27 cellular contexts compared by ENCODE assay signal in the genomic region with DNA sequence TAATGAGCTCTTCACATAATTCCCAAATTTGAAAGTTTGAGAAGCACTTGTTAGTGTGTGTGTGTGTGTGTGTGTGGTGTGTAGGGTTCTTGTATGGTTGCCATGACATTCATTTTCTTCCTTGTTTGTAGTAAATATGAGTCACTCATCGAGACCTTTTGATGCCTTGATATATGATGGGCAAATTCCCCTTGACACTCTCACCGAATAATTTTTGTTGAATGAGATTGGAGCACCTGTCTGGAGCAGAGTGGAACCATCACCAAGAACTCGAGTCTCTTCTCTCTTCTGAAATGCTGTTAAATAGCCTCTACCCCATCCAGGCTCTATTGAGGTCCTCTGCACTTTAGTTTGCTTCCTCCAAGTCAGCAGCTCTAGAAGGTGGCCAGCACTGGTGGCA.
"Had no signal": no experiment of that assay in that cellular context is flagged by ENCODE, and none has a peak within 500 bp of the region (broad histone marks: within the 10 kb centered on the region; RNA-seq: fewer than 3 reads in every experiment).

No MANE protein-coding gene starts in this region.

- H3K9me3 Mint-ChIP-seq: activated B cell treated with CpG ODN at 0.5 μM for 24 hours; activated CD4-positive, alpha-beta memory T cell treated with anti-CD3 and anti-CD28 coated beads, Interleukin-2, amount 10 ng/mL, durations not matched to agents 7 days and 5 days; activated CD4-positive, alpha-beta T cell treated with anti-CD3 and anti-CD28 coated beads, Interleukin-2, amount 10 ng/mL, durations not matched to agents 24 days and 14 days; activated naive CD8-positive, alpha-beta T cell treated with anti-CD3 and anti-CD28 coated beads, Interleukin-2, amount 10 ng/mL, durations not matched to agents 7 days and 5 days; activated T-cell treated with anti-CD3 and anti-CD28 coated beads, Interleukin-2, amount 50 U/mL, for 4 hours; central memory CD8-positive, alpha-beta T cell; dendritic cell treated with granulocyte-macrophage colony-stimulating factor and Interleukin-4, amounts not matched to agents 40 ng/mL and 50 ng/mL, for 4 days; T-helper 2 cell treated with Interferon-gamma antibody and Interleukin-4, amounts not matched to agents 5 μg/mL and 100 μg/mL, for 36 hours had no signal

- H3K36me3 Mint-ChIP-seq: activated naive CD8-positive, alpha-beta T cell treated with anti-CD3 and anti-CD28 coated beads, Interleukin-2, amount 10 ng/mL, durations not matched to agents 7 days and 5 days had no signal

- DNase-seq: activated B cell treated with CpG ODN at 0.5 μM for 24 hours; activated CD4-positive, alpha-beta memory T cell treated with anti-CD3 and anti-CD28 coated beads, Interleukin-2, amount 10 ng/mL, durations not matched to agents 7 days and 5 days; activated CD4-positive, alpha-beta T cell treated with anti-CD3 and anti-CD28 coated beads, Interleukin-2, amount 10 ng/mL, durations not matched to agents 24 days and 14 days; activated CD8-positive, alpha-beta memory T cell treated with anti-CD3 and anti-CD28 coated beads, Interleukin-2, amount 10 ng/mL, durations not matched to agents 7 days and 5 days; activated CD8-positive, alpha-beta memory T cell treated with anti-CD3 and anti-CD28 coated beads, Interleukin-2, amount 50 U/mL, for 4 hours; activated gamma-delta T cell; activated naive CD4-positive, alpha-beta T cell; activated naive CD4-positive, alpha-beta T cell treated with anti-CD3 and anti-CD28 coated beads, Interleukin-2, amount 50 U/mL, for 16 hours; activated naive CD8-positive, alpha-beta T cell treated with anti-CD3 and anti-CD28 coated beads, Interleukin-2, amount 10 ng/mL, durations not matched to agents 7 days and 5 days; activated T-cell treated with anti-CD3 and anti-CD28 coated beads, Interleukin-2, amount 50 U/mL, for 4 hours; amniotic stem cell; anterior cingulate cortex; brain microvascular endothelial cell; dorsolateral prefrontal cortex; effector memory CD4-positive, alpha-beta T cell; endodermal cell; erythroblast; foreskin keratinocyte; heart right ventricle; T-helper 1 cell; T-helper 17 cell; T1000; WERI-Rb-1 had no signal

- H3K27ac Mint-ChIP-seq: activated B cell treated with CpG ODN at 0.5 μM for 24 hours; activated CD4-positive, alpha-beta memory T cell treated with anti-CD3 and anti-CD28 coated beads, Interleukin-2, amount 10 ng/mL, durations not matched to agents 7 days and 5 days; activated CD4-positive, alpha-beta T cell treated with anti-CD3 and anti-CD28 coated beads, Interleukin-2, amount 10 ng/mL, durations not matched to agents 24 days and 14 days; activated CD8-positive, alpha-beta memory T cell treated with anti-CD3 and anti-CD28 coated beads, Interleukin-2, amount 10 ng/mL, durations not matched to agents 7 days and 5 days; activated naive CD8-positive, alpha-beta T cell treated with anti-CD3 and anti-CD28 coated beads, Interleukin-2, amount 10 ng/mL, durations not matched to agents 7 days and 5 days; dendritic cell treated with granulocyte-macrophage colony-stimulating factor and Interleukin-4, amounts not matched to agents 40 ng/mL and 50 ng/mL, for 4 days; endodermal cell; T-helper 2 cell treated with Interferon-gamma antibody and Interleukin-4, amounts not matched to agents 5 μg/mL and 100 μg/mL, for 36 hours had no signal

- ATAC-seq: activated CD8-positive, alpha-beta memory T cell treated with anti-CD3 and anti-CD28 coated beads, Interleukin-2, amount 10 ng/mL, durations not matched to agents 7 days and 5 days; foreskin keratinocyte; gastroesophageal sphincter; heart right ventricle; T-helper 17 cell had no signal

- H3K27me3 Mint-ChIP-seq: dendritic cell treated with granulocyte-macrophage colony-stimulating factor and Interleukin-4, amounts not matched to agents 40 ng/mL and 50 ng/mL, for 4 days had no signal

- H3K4me1 Mint-ChIP-seq: activated B cell treated with CpG ODN at 0.5 μM for 24 hours; central memory CD8-positive, alpha-beta T cell had no signal

- H3K4me3 Mint-ChIP-seq: activated B cell treated with CpG ODN at 0.5 μM for 24 hours; activated CD4-positive, alpha-beta memory T cell treated with anti-CD3 and anti-CD28 coated beads, Interleukin-2, amount 10 ng/mL, durations not matched to agents 7 days and 5 days; activated CD4-positive, alpha-beta T cell treated with anti-CD3 and anti-CD28 coated beads, Interleukin-2, amount 10 ng/mL, durations not matched to agents 24 days and 14 days; activated CD8-positive, alpha-beta memory T cell treated with anti-CD3 and anti-CD28 coated beads, Interleukin-2, amount 10 ng/mL, durations not matched to agents 7 days and 5 days; activated naive CD8-positive, alpha-beta T cell treated with anti-CD3 and anti-CD28 coated beads, Interleukin-2, amount 10 ng/mL, durations not matched to agents 7 days and 5 days; activated T-cell treated with anti-CD3 and anti-CD28 coated beads, Interleukin-2, amount 50 U/mL, for 4 hours; central memory CD8-positive, alpha-beta T cell; dendritic cell treated with granulocyte-macrophage colony-stimulating factor and Interleukin-4, amounts not matched to agents 40 ng/mL and 50 ng/mL, for 4 days; endodermal cell; T-helper 17 cell; T-helper 2 cell treated with Interferon-gamma antibody and Interleukin-4, amounts not matched to agents 5 μg/mL and 100 μg/mL, for 36 hours had no signal
